21 cellular contexts compared by ENCODE assay signal in the genomic region with DNA sequence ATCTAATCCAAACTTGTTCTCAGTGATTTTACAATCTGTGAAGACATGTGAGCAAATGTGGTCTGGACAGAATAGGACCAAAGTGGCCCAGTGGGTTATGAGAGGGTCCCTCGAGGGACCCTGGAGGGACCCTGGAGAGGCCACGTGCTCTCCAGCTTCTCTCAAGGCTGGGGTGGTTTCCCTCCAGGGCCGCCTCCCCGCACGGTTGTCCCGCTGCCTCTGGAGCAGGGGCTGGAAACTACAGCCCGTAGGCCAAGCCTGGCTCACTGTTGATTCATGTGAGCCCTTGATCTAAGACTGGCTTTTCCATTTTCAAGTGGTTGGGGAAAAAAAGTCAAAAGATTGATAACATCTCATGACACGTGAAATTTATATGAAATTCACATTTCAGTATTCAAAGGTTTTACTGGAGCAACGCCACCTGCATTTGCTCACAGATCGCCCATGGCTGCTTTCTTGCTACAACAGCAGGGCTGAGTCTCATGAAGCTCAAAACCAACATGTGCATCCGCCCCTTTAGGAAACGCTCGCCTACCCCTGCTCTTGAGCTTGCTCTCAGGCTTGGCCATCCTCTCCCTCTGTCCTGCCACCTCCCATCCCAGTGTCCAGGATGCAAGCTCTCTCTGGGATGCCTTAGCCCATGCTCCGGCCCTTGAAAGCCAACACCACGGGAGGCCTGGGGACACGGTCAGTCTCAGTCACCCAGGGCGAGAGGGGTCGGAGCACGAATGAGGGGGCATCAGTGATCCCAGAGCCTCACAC. TPM values are rescaled to one million over a fixed set of nuclear protein-coding genes. Genes with fewer than 3 reads are reported as not detected.
DNase-seq lines count a peak whose midpoint lies in the region; ATAC-seq and TF ChIP-seq lines count a peak whose summit lies in the region.
"Had no signal": no experiment of that assay in that cellular context is flagged by ENCODE, and none has a peak within 500 bp of the region (broad histone marks: within the 10 kb centered on the region; RNA-seq: fewer than 3 reads in every experiment).

No MANE protein-coding gene starts in this region.

- H3K36me3 ChIP-seq in left ventricle myocardium inferior (no peaks in the 10 kb centered on the region), brain microvascular endothelial cell (replicated peaks) (no peaks in the 10 kb centered on the region), SK-N-SH (replicated peaks in 1 of 2; ENCODE audit: control insufficient read depth in 1 of 2, insufficient read depth in 2 of 2, low read length in 1 of 2) (no peaks in the 10 kb centered on the region)

- H3K9me2 ChIP-seq in SK-N-SH: no peaks in the 10 kb centered on the region

- H3K4me1 ChIP-seq in left ventricle myocardium inferior: peaks cover 32% of the 10 kb centered on the region
- H3K4me1 ChIP-seq in SK-N-SH (ENCODE audit: control insufficient read depth in 1 of 2, insufficient read depth in 2 of 2, low read depth in 1 of 2, low read length in 1 of 2): peaks cover 0 to 10% of the 10 kb centered on the region in 2 experiments; a peak in 1 of 4 replicates

- POLR2A ChIA-PET in SK-N-SH (lab: Yijun Ruan, JAX): no interaction called here

- no peak for TF ChIP-seq EP300 in SK-N-SH (IDR thresholded peaks at IDR 0.05; ENCODE audit: borderline replicate concordance in 1 of 2, low read depth in 1 of 2, low read length in 1 of 2)

- peaks cover 2% of the 10 kb centered on the region for H3K4me1 Mint-ChIP-seq in glutamatergic neuron (ENCODE audit: low read depth, unreplicated experiment)
- H3K4me1 Mint-ChIP-seq in natural killer cell: peaks cover 24 to 50% of the 10 kb centered on the region in 2 donors
- H3K4me1 Mint-ChIP-seq: GM23338 had no signal

- H3K36me3 Mint-ChIP-seq in glutamatergic neuron (ENCODE audit: unreplicated experiment) (no peaks in the 10 kb centered on the region), natural killer cell (no peaks in the 10 kb centered on the region)
- H3K36me3 Mint-ChIP-seq: CD4-positive, CD25-positive, alpha-beta regulatory T cell had no signal

- H3K79me2 ChIP-seq in SK-N-SH (ENCODE audit: insufficient read depth): no peaks in the 10 kb centered on the region

- in situ Hi-C loops in brain microvascular endothelial cell (cut with HindIII; ENCODE audit: low pct_ligation_motif_present, low sequenced_read_pairs): loop anchor here (25.0 kb wide), 1 partner anchor 129 kb away; no protein-coding TSS in a partner anchor

- no peaks in the 10 kb centered on the region for H3K9me3 ChIP-seq in left ventricle myocardium inferior (replicated peaks)
- no peaks in the 10 kb centered on the region for H3K9me3 ChIP-seq in SK-N-SH

- 86% methylated on average over 16 of the region's 19 CpGs for WGBS in SK-N-SH (ENCODE audit: low lambda C conversion rate)

- no peak for TF ChIP-seq CTCF in left ventricle myocardium inferior (IDR thresholded peaks at IDR 0.05; ENCODE audit: borderline replicate concordance)
- no peak for TF ChIP-seq CTCF in glutamatergic neuron (IDR thresholded peaks at IDR 0.05; ENCODE audit: partially characterized antibody, unreplicated experiment)
- no peak for TF ChIP-seq CTCF in natural killer cell (IDR thresholded peaks at IDR 0.05)
- TF ChIP-seq CTCF in brain microvascular endothelial cell (IDR thresholded peaks at IDR 0.05; ENCODE audit: low read depth, low read length, missing control alignments): no peak
- TF ChIP-seq CTCF in SK-N-SH (IDR thresholded peaks at IDR 0.05): no peak

- ATAC-seq in Right ventricle myocardium inferior (no peak), natural killer cell (no peak)
- ATAC-seq: GM23338, K562 had no signal

- H3K9ac ChIP-seq in SK-N-SH: no peak overlapping the region

- H3K4me2 ChIP-seq in SK-N-SH: no peak overlapping the region
- H3K4me2 ChIP-seq: GM23338 had no signal

- H3K27ac ChIP-seq in left ventricle myocardium inferior (replicated peaks) (no peak overlapping the region), brain microvascular endothelial cell (no peak overlapping the region), SK-N-SH (ENCODE audit: low read depth in 2 of 2, low read length in 1 of 2) (no peak overlapping the region)

- intact Hi-C loops in left ventricle myocardium inferior (cut with micrococcal nuclease) (no loop called here), Right ventricle myocardium inferior (cut with DNase I) (no loop called here), natural killer cell (cut with micrococcal nuclease) (no loop called here)

- no peak overlapping the region for H2AFZ ChIP-seq in SK-N-SH (ENCODE audit: low read depth)

- peaks cover 2% of the 10 kb centered on the region for H3K27me3 Mint-ChIP-seq in glutamatergic neuron (ENCODE audit: unreplicated experiment)
- H3K27me3 Mint-ChIP-seq in natural killer cell (ENCODE audit: low read depth in 2 of 2): no peaks in the 10 kb centered on the region

- H3K27me3 ChIP-seq in left ventricle myocardium inferior (ENCODE audit: low read depth): peaks cover 10% of the 10 kb centered on the region
- no peaks in the 10 kb centered on the region for H3K27me3 ChIP-seq in brain microvascular endothelial cell (replicated peaks)
- H3K27me3 ChIP-seq in SK-N-SH (ENCODE audit: insufficient read depth): peaks cover under 1% of the 10 kb centered on the region; the same call in 1 of the 2 replicates

- no peak for TF ChIP-seq RAD21 in SK-N-SH (IDR thresholded peaks at IDR 0.05; ENCODE audit: low read length)

- no peak overlapping the region for H3K4me3 Mint-ChIP-seq in glutamatergic neuron (ENCODE audit: unreplicated experiment)
- no peak overlapping the region for H3K4me3 Mint-ChIP-seq in natural killer cell
- H3K4me3 Mint-ChIP-seq: GM23338 had no signal

- H3K27ac Mint-ChIP-seq in glutamatergic neuron (ENCODE audit: unreplicated experiment) (no peak overlapping the region), natural killer cell (peak overlapping the region; percentile 80 to 89)
- H3K27ac Mint-ChIP-seq: CD4-positive, CD25-positive, alpha-beta regulatory T cell; GM23338 had no signal

- H3K4me3 ChIP-seq in left ventricle myocardium inferior: no peak overlapping the region
- H3K4me3 ChIP-seq in brain microvascular endothelial cell (ENCODE audit: low read depth, low read length): no peak overlapping the region
- no peak overlapping the region for H3K4me3 ChIP-seq in SK-N-SH (ENCODE audit: low read depth in 2 of 2, low read length in 1 of 2)
- H3K4me3 ChIP-seq: GM12878, GM23338, K562 had no signal

- no peaks in the 10 kb centered on the region for H3F3A ChIP-seq in SK-N-SH (replicated peaks; ENCODE audit: insufficient read depth)

- peaks cover 5% of the 10 kb centered on the region for H3K9me3 Mint-ChIP-seq in glutamatergic neuron (ENCODE audit: unreplicated experiment)
- no peaks in the 10 kb centered on the region for H3K9me3 Mint-ChIP-seq in natural killer cell
- H3K9me3 Mint-ChIP-seq: GM23338 had no signal

- DNase-seq in left ventricle myocardium inferior (peak; percentile 9), Right ventricle myocardium inferior (ENCODE audit: missing footprints) (no peak), glutamatergic neuron (peak; percentile 14), natural killer cell (no peak), brain microvascular endothelial cell (no peak), SK-N-SH (no peak), middle frontal gyrus (ENCODE audit: extremely low spot score, low spot score) (no peak)
- no peak for DNase-seq in stimulated activated CD4-positive, alpha-beta T cell treated with anti-CD3 and anti-CD28 coated beads, Interleukin-4, amount 100 ng/mL, for 4 hours
- DNase-seq: Calu3; NCI-H1092 treated with DMSO at 0.1 percent for 48 hours; NCI-H1694 treated with DMSO at 0.1 percent for 48 hours; NCI-H69; NK-92 treated with Interleukin-12 subunit alpha and Interleukin-12 subunit beta, amount 100 ng/mL, for 24 hours; OCI-M1; RPMI8226 had no signal

- no peaks in the 10 kb centered on the region for H4K20me1 ChIP-seq in SK-N-SH (ENCODE audit: insufficient read depth)

- CTCF ChIA-PET in SK-N-SH (lab: Yijun Ruan, JAX): interaction anchor here (0.6 to 17.5 kb wide), 3 partner anchors 18 to 176 kb away, joined by 3 to 349 read pairs (median 3); no protein-coding TSS in a partner anchor

TF ChIP-seq in SK-N-SH, 30 proteins besides CTCF, POLR2A, EP300 and RAD21 (continues in another document):
- TF ChIP-seq, protein P1, sequence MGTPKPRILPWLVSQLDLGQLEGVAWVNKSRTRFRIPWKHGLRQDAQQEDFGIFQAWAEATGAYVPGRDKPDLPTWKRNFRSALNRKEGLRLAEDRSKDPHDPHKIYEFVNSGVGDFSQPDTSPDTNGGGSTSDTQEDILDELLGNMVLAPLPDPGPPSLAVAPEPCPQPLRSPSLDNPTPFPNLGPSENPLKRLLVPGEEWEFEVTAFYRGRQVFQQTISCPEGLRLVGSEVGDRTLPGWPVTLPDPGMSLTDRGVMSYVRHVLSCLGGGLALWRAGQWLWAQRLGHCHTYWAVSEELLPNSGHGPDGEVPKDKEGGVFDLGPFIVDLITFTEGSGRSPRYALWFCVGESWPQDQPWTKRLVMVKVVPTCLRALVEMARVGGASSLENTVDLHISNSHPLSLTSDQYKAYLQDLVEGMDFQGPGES (IDR thresholded peaks at IDR 0.05; ENCODE audit: low read depth, low read length): no peak
- no peak for TF ChIP-seq NRF1 (IDR thresholded peaks at IDR 0.05; ENCODE audit: low read depth, low read length)
- TF ChIP-seq, protein P2, sequence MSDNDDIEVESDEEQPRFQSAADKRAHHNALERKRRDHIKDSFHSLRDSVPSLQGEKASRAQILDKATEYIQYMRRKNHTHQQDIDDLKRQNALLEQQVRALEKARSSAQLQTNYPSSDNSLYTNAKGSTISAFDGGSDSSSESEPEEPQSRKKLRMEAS (IDR thresholded peaks at IDR 0.05; ENCODE audit: low read depth): no peak
- no peak for TF ChIP-seq SMC3 (IDR thresholded peaks at IDR 0.05; ENCODE audit: low read depth, low read length)
- no peak for TF ChIP-seq RXRA (IDR thresholded peaks at IDR 0.05; ENCODE audit: borderline replicate concordance, low read depth)
- no peak for TF ChIP-seq FOXJ3 (CRISPR knock-in tag; IDR thresholded peaks at IDR 0.05)
- TF ChIP-seq JUND (IDR thresholded peaks at IDR 0.05): no peak
- no peak for TF ChIP-seq TEAD4 (IDR thresholded peaks at IDR 0.05; ENCODE audit: borderline replicate concordance, insufficient read depth)

RNA-seq across cellular contexts. Expression of a gene that starts 12.1 kb away (rescaled TPM):
- total RNA-seq in left ventricle myocardium inferior (not detected), Right ventricle myocardium inferior (not detected), glutamatergic neuron (ENCODE audit: unreplicated experiment) (14.6 TPM), natural killer cell (not detected)
- polyA plus RNA-seq in SK-N-SH (2012; rRNA removed): not detected in 2 replicates
- polyA plus RNA-seq in SK-N-SH (2012; cell fraction: cytosol; rRNA removed): not detected in 2 replicates
- 0.07 TPM in 1 of 2 replicates, not detected in the other for polyA plus RNA-seq in SK-N-SH (2012; cell fraction: nucleus; rRNA removed)
- total RNA-seq: A673; Calu3; CD4-positive, CD25-positive, alpha-beta regulatory T cell; G401; GM12878; GM23338; K562 had no signal
- polyA plus RNA-seq: CD4-positive, CD25-positive, alpha-beta regulatory T cell had no signal

Comparison
In these comparisons a context has a peak if more than half of its experiments do, and no peak if none do; other contexts are left out.
1. DNase-seq: peak in left ventricle myocardium inferior (single experiment) and glutamatergic neuron (single experiment); none in Right ventricle myocardium inferior (single experiment), natural killer cell (single experiment), brain microvascular endothelial cell (single experiment), stimulated activated CD4-positive, alpha-beta T cell treated with anti-CD3 and anti-CD28 coated beads, Interleukin-4, amount 100 ng/mL, for 4 hours (0 of 2), SK-N-SH (single experiment) and middle frontal gyrus (single experiment).
2. RNA of a gene that starts 12.1 kb away (total RNA-seq): 14.6 TPM in glutamatergic neuron (single experiment); not detected in natural killer cell, not detected in left ventricle myocardium inferior (single experiment) and not detected in Right ventricle myocardium inferior (single experiment); every median in the first group is over 10 times any median in the second.